In genomic region chr6:31958741-31959739, GRCh38 we compare ENCODE assay signal across 1 cellular context.
TF ChIP-seq lines count a peak whose summit lies in the region.

NELFE (minus strand) TSS chr6:31958971; CDS start chr6:31958446, 525 bp downstream.
SKIC2 (plus strand) TSS chr6:31959175; CDS start chr6:31959193, 18 bp downstream.

TF ChIP-seq in HepG2, 621 proteins besides CTCF, POLR2A, EP300 and RAD21 (continued from another document and continues in another):
- peak; percentile 90 for TF ChIP-seq ZBTB38 (CRISPR knock-in tag; IDR thresholded peaks at IDR 0.05)
- no peak for TF ChIP-seq ZNF780A (CRISPR knock-in tag; IDR thresholded peaks at IDR 0.05)
- no peak for TF ChIP-seq NONO (IDR thresholded peaks at IDR 0.05)
- TF ChIP-seq NONO (CRISPR knock-in tag; conservative IDR thresholded peaks at IDR 0.05): peak; percentile 95
- peak; percentile 79; the same call in 1 of the 2 replicates for TF ChIP-seq MIXL1 (CRISPR knock-in tag; IDR thresholded peaks at IDR 0.05)
- TF ChIP-seq ZNF563 (CRISPR knock-in tag; IDR thresholded peaks at IDR 0.05): peak; percentile 91
- TF ChIP-seq YEATS2 (CRISPR knock-in tag; IDR thresholded peaks at IDR 0.05; ENCODE audit: borderline replicate concordance): peak; percentile 99
- TF ChIP-seq NR2F1 (CRISPR knock-in tag; IDR thresholded peaks at IDR 0.05): peak; percentile 94 to 99
- peak; percentile 93; the same call in 1 of the 2 replicates for TF ChIP-seq HMGXB3 (CRISPR knock-in tag; IDR thresholded peaks at IDR 0.05; ENCODE audit: borderline replicate concordance)
- TF ChIP-seq ZNF672 (CRISPR knock-in tag; IDR thresholded peaks at IDR 0.05): no peak
- TF ChIP-seq ZNF232 (CRISPR knock-in tag; IDR thresholded peaks at IDR 0.05; ENCODE audit: borderline replicate concordance): peak; percentile 94
- TF ChIP-seq SRF (IDR thresholded peaks at IDR 0.05; ENCODE audit: low read depth, low read length): peak; percentile 64; the same call in 1 of the 2 replicates
- peak; percentile 33; the same call in 1 of the 2 replicates for TF ChIP-seq ZNF577 (CRISPR knock-in tag; IDR thresholded peaks at IDR 0.05; ENCODE audit: borderline replicate concordance, low read depth)
- TF ChIP-seq SSRP1 (CRISPR knock-in tag; IDR thresholded peaks at IDR 0.05): no peak
- TF ChIP-seq, protein P1, sequence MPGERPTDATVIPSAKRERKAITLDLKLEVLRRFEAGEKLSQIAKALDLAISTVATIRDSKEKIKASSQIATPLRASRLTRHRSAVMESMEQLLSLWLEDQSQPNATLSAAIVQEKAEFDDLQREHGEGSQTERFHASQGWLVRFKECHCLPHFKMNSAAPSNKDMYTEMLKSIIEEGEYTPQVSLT (CRISPR knock-in tag; IDR thresholded peaks at IDR 0.05; ENCODE audit: borderline replicate concordance, low read depth): no peak
- no peak for TF ChIP-seq ZNF562 (CRISPR knock-in tag; IDR thresholded peaks at IDR 0.05; ENCODE audit: borderline replicate concordance)
- TF ChIP-seq ZNF772 (CRISPR knock-in tag; IDR thresholded peaks at IDR 0.05): peak; percentile 92; the same call in 1 of the 2 replicates
- TF ChIP-seq TP53 (CRISPR knock-in tag; conservative IDR thresholded peaks at IDR 0.05): peak; percentile 91; the same call in 1 of the 2 replicates
- TF ChIP-seq KLF13 (CRISPR knock-in tag; IDR thresholded peaks at IDR 0.05): no peak
- peak; percentile 79; the same call in 1 of the 2 replicates for TF ChIP-seq MEF2D (CRISPR knock-in tag; IDR thresholded peaks at IDR 0.05)
- peak; percentile 83; the same call in 1 of the 2 replicates for TF ChIP-seq TBX3 (IDR thresholded peaks at IDR 0.05; ENCODE audit: borderline replicate concordance)
- TF ChIP-seq ZNF572 (CRISPR knock-in tag; IDR thresholded peaks at IDR 0.05): peak; percentile 36; the same call in 1 of the 2 replicates
- TF ChIP-seq ATF7 (IDR thresholded peaks at IDR 0.05): peak; percentile 80
- TF ChIP-seq ATF7 (CRISPR knock-in tag; IDR thresholded peaks at IDR 0.05): 0 out of 2 replicates have a peak, but pooled peaks have one; percentile 37
- TF ChIP-seq, protein P2, sequence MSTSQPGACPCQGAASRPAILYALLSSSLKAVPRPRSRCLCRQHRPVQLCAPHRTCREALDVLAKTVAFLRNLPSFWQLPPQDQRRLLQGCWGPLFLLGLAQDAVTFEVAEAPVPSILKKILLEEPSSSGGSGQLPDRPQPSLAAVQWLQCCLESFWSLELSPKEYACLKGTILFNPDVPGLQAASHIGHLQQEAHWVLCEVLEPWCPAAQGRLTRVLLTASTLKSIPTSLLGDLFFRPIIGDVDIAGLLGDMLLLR (CRISPR knock-in tag; IDR thresholded peaks at IDR 0.05): no peak
- TF ChIP-seq ONECUT2 (CRISPR knock-in tag; IDR thresholded peaks at IDR 0.05): peak; percentile 57
- TF ChIP-seq ATF1 (CRISPR knock-in tag; IDR thresholded peaks at IDR 0.05): peak; percentile 99
- TF ChIP-seq, protein P3, sequence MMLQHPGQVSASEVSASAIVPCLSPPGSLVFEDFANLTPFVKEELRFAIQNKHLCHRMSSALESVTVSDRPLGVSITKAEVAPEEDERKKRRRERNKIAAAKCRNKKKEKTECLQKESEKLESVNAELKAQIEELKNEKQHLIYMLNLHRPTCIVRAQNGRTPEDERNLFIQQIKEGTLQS (CRISPR knock-in tag; IDR thresholded peaks at IDR 0.05): peak; percentile 11; the same call in 1 of the 2 replicates
- TF ChIP-seq HNF4G (IDR thresholded peaks at IDR 0.05; ENCODE audit: borderline replicate concordance, low read depth, low read length): peak; percentile 97
- no peak for TF ChIP-seq HNF4G (CRISPR knock-in tag; IDR thresholded peaks at IDR 0.05; ENCODE audit: borderline replicate concordance, low read depth)
- TF ChIP-seq ZNF414 (CRISPR knock-in tag; IDR thresholded peaks at IDR 0.05): no peak; the same call in 1 of the 2 replicates
- peak; percentile 91 for TF ChIP-seq ZNF264 (CRISPR knock-in tag; IDR thresholded peaks at IDR 0.05)
- no peak; the same call in 1 of the 2 replicates for TF ChIP-seq PRDM4 (CRISPR knock-in tag; IDR thresholded peaks at IDR 0.05; ENCODE audit: borderline replicate concordance)
- TF ChIP-seq PRPF4 (IDR thresholded peaks at IDR 0.05; ENCODE audit: low read depth, low read length, poor library complexity, severe bottlenecking): no peak
- TF ChIP-seq ZFP82 (CRISPR knock-in tag; IDR thresholded peaks at IDR 0.05; ENCODE audit: borderline replicate concordance): no peak
- 0 out of 2 replicates have a peak, but pooled peaks have one; percentile 54 for TF ChIP-seq NFKBIZ (CRISPR knock-in tag; IDR thresholded peaks at IDR 0.05)
- peak; percentile 91 for TF ChIP-seq HCFC1 (IDR thresholded peaks at IDR 0.05; ENCODE audit: low read depth, low read length)
- TF ChIP-seq MED13 (CRISPR knock-in tag; IDR thresholded peaks at IDR 0.05): peak; percentile 91
- TF ChIP-seq ZNF639 (CRISPR knock-in tag; conservative IDR thresholded peaks at IDR 0.05): peak; percentile 97
- no peak; the same call in none of the 2 replicates for TF ChIP-seq SALL1 (CRISPR knock-in tag; IDR thresholded peaks at IDR 0.05)
- TF ChIP-seq ZSCAN20 (CRISPR knock-in tag; IDR thresholded peaks at IDR 0.05; ENCODE audit: borderline replicate concordance): peak; percentile 66; the same call in 1 of the 2 replicates
- TF ChIP-seq, protein P4, sequence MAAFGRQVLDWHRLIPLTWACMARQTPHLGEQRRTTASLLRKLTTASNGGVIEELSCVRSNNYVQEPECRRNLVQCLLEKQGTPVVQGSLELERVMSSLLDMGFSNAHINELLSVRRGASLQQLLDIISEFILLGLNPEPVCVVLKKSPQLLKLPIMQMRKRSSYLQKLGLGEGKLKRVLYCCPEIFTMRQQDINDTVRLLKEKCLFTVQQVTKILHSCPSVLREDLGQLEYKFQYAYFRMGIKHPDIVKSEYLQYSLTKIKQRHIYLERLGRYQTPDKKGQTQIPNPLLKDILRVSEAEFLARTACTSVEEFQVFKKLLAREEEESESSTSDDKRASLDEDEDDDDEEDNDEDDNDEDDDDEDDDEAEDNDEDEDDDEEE (CRISPR knock-in tag; IDR thresholded peaks at IDR 0.05): 0 out of 2 replicates have a peak, but pooled peaks have one; percentile 53
- TF ChIP-seq, protein P5, sequence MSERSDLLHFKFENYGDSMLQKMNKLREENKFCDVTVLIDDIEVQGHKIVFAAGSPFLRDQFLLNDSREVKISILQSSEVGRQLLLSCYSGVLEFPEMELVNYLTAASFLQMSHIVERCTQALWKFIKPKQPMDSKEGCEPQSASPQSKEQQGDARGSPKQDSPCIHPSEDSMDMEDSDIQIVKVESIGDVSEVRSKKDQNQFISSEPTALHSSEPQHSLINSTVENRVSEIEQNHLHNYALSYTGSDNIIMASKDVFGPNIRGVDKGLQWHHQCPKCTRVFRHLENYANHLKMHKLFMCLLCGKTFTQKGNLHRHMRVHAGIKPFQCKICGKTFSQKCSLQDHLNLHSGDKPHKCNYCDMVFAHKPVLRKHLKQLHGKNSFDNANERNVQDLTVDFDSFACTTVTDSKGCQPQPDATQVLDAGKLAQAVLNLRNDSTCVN (CRISPR knock-in tag; IDR thresholded peaks at IDR 0.05; ENCODE audit: borderline replicate concordance): peak; percentile 93; the same call in 1 of the 2 replicates
- TF ChIP-seq LCORL (IDR thresholded peaks at IDR 0.05): no peak
- TF ChIP-seq LCORL (CRISPR knock-in tag; IDR thresholded peaks at IDR 0.05): peak; percentile 83; the same call in 1 of the 2 replicates
- peak; percentile 81 for TF ChIP-seq ZFP36L1 (CRISPR knock-in tag; IDR thresholded peaks at IDR 0.05)
- no peak; the same call in 1 of the 2 replicates for TF ChIP-seq ZNF546 (CRISPR knock-in tag; conservative IDR thresholded peaks at IDR 0.05)
- no peak for TF ChIP-seq ZNF773 (CRISPR knock-in tag; IDR thresholded peaks at IDR 0.05; ENCODE audit: borderline replicate concordance)
- peak; percentile 90 for TF ChIP-seq DR1 (CRISPR knock-in tag; IDR thresholded peaks at IDR 0.05)
- TF ChIP-seq SMYD3 (CRISPR knock-in tag; IDR thresholded peaks at IDR 0.05): 0 out of 2 replicates have a peak, but pooled peaks have one; percentile 62
- TF ChIP-seq, protein P6, sequence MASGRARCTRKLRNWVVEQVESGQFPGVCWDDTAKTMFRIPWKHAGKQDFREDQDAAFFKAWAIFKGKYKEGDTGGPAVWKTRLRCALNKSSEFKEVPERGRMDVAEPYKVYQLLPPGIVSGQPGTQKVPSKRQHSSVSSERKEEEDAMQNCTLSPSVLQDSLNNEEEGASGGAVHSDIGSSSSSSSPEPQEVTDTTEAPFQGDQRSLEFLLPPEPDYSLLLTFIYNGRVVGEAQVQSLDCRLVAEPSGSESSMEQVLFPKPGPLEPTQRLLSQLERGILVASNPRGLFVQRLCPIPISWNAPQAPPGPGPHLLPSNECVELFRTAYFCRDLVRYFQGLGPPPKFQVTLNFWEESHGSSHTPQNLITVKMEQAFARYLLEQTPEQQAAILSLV (CRISPR knock-in tag; IDR thresholded peaks at IDR 0.05; ENCODE audit: borderline replicate concordance): peak; percentile 99
- peak; percentile 57; the same call in 1 of the 2 replicates for TF ChIP-seq TOE1 (CRISPR knock-in tag; IDR thresholded peaks at IDR 0.05)
- TF ChIP-seq NFYC (CRISPR knock-in tag; IDR thresholded peaks at IDR 0.05): peak; percentile 64
- peak; percentile 37; the same call in 1 of the 2 replicates for TF ChIP-seq JUND (CRISPR knock-in tag; IDR thresholded peaks at IDR 0.05)
- TF ChIP-seq, protein P7, sequence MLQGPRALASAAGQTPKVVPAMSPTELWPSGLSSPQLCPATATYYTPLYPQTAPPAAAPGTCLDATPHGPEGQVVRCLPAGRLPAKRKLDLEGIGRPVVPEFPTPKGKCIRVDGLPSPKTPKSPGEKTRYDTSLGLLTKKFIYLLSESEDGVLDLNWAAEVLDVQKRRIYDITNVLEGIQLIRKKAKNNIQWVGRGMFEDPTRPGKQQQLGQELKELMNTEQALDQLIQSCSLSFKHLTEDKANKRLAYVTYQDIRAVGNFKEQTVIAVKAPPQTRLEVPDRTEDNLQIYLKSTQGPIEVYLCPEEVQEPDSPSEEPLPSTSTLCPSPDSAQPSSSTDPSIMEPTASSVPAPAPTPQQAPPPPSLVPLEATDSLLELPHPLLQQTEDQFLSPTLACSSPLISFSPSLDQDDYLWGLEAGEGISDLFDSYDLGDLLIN (CRISPR knock-in tag; IDR thresholded peaks at IDR 0.05; ENCODE audit: borderline replicate concordance): peak; percentile 96
- TF ChIP-seq DNMT3B (CRISPR knock-in tag; conservative IDR thresholded peaks at IDR 0.05): peak; percentile 85
- peak; percentile 94 for TF ChIP-seq ISL2 (CRISPR knock-in tag; IDR thresholded peaks at IDR 0.05)
